ENCODE assay signal across 20 cellular contexts in genomic region chr13:40793339-40793738, GRCh38.
"Had no signal": no experiment of that assay in that cellular context is flagged by ENCODE, and none has a peak within 500 bp of the region (broad histone marks: within the 10 kb centered on the region; RNA-seq: fewer than 3 reads in every experiment).

No MANE protein-coding gene starts in this region.

- H3K4me3 ChIP-seq: esophagus squamous epithelium, left ventricle myocardium inferior, lung, pancreas, sigmoid colon, skin epidermis, testis, tibial nerve, upper lobe of right lung, vagina had no signal

- H3K9me3 ChIP-seq: esophagus squamous epithelium, left ventricle myocardium inferior, pancreas, sigmoid colon, testis, tibial nerve, upper lobe of right lung, vagina had no signal

- H3K36me3 ChIP-seq: upper lobe of right lung had no signal

- H3K27ac ChIP-seq: esophagus squamous epithelium, left ventricle myocardium inferior, pancreas, sigmoid colon, skin epidermis, testis, tibial nerve, upper lobe of right lung, vagina had no signal

- DNase-seq: dermis blood vessel endothelial cell; esophagus squamous epithelium; foreskin fibroblast; immature natural killer cell; left ventricle myocardium inferior; mesendoderm; naive B cell; occipital lobe; pancreas; sigmoid colon; stimulated activated CD4-positive, alpha-beta T cell treated with anti-CD3 and anti-CD28 coated beads, Interleukin-2, amount 100 ng/mL, for 24 hours; stimulated activated CD4-positive, alpha-beta T cell treated with anti-CD3 and anti-CD28 coated beads, Interleukin-4, amount 100 ng/mL, for 4 hours; stimulated activated naive B cell treated with anti-CD40 and anti-IgM and Interleukin-4, amounts not matched to agents 10 μg/mL and 1 μg/mL and 100 μg/mL, for 72 hours; stimulated activated naive CD8-positive, alpha-beta T cell treated with anti-CD3 and anti-CD28 coated beads, Interleukin-15, amount 100 ng/mL, for 72 hours; testis; upper lobe of right lung had no signal

- H3K27me3 ChIP-seq: esophagus squamous epithelium, pancreas, sigmoid colon, testis, tibial nerve, upper lobe of right lung, vagina had no signal

- H3K4me1 ChIP-seq: testis had no signal

- ATAC-seq: pancreas; stimulated activated naive B cell treated with anti-CD40 and anti-IgM and Interleukin-4, amounts not matched to agents 10 μg/mL and 1 μg/mL and 100 μg/mL, for 72 hours; stimulated activated naive CD8-positive, alpha-beta T cell treated with anti-CD3 and anti-CD28 coated beads, Interleukin-15, amount 100 ng/mL, for 72 hours; upper lobe of right lung had no signal
